In the genomic region with DNA sequence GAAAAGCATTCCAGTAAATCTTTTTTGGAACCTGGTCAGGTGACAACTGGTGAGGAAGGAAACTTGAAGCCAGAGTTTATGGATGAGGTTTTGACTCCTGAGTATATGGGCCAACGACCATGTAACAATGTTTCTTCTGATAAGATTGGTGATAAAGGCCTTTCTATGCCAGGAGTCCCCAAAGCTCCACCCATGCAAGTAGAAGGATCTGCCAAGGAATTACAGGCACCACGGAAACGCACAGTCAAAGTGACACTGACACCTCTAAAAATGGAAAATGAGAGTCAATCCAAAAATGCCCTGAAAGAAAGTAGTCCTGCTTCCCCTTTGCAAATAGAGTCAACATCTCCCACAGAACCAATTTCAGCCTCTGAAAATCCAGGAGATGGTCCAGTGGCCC, we compare ENCODE assay signal across 26 cellular contexts. TPM values are rescaled to one million over a fixed set of nuclear protein-coding genes. Genes with fewer than 3 reads are reported as not detected.
"Had no signal": no experiment of that assay in that cellular context is flagged by ENCODE, and none has a peak within 500 bp of the region (broad histone marks: within the 10 kb centered on the region; RNA-seq: fewer than 3 reads in every experiment).

No MANE protein-coding gene starts in this region.

- H3K4me1 ChIP-seq: left lung, psoas muscle, right lobe of liver, upper lobe of right lung had no signal

- H3K27me3 Mint-ChIP-seq: memory B cell, naive B cell had no signal

- DNase-seq: activated CD4-positive, CD25-positive, alpha-beta regulatory T cell treated with anti-CD3 and anti-CD28 coated beads, Interleukin-2, amount 50 U/mL, for 72 hours; activated CD8-positive, alpha-beta memory T cell treated with anti-CD3 and anti-CD28 coated beads, Interleukin-2, amount 50 U/mL, for 4 hours; activated naive CD4-positive, alpha-beta T cell treated with anti-CD3 and anti-CD28 coated beads, Interleukin-2, amount 50 U/mL, for 16 hours; amniotic stem cell; central memory CD4-positive, alpha-beta T cell; dorsolateral prefrontal cortex; endodermal cell; foreskin melanocyte; glutamatergic neuron; kidney; left lung; mucosa of descending colon; naive B cell; ovary; psoas muscle; right lobe of liver; small intestine; stimulated activated CD4-positive, alpha-beta T cell treated with anti-CD3 and anti-CD28 coated beads, Interleukin-15, amount 100 ng/mL, for 24 hours; stimulated activated CD4-positive, alpha-beta T cell treated with anti-CD3 and anti-CD28 coated beads, Interleukin-2, amount 100 ng/mL, for 48 hours; SW 1271; T-helper 2 cell; upper lobe of right lung had no signal

- H3K4me3 Mint-ChIP-seq: endodermal cell, memory B cell, naive B cell had no signal

- ATAC-seq: left lung, mucosa of descending colon, psoas muscle, right lobe of liver, upper lobe of right lung had no signal

- H3K9me3 ChIP-seq: left lung, mucosa of descending colon, ovary, psoas muscle, right lobe of liver, upper lobe of right lung had no signal

- H3K4me1 Mint-ChIP-seq: endodermal cell, memory B cell had no signal

- H3K9me3 Mint-ChIP-seq: endodermal cell, memory B cell, naive B cell had no signal

- H3K27ac ChIP-seq: left lung, ovary, psoas muscle, right lobe of liver, upper lobe of right lung, VCaP had no signal

- H3K4me3 ChIP-seq: dorsolateral prefrontal cortex, left lung, mucosa of descending colon, ovary, psoas muscle, right lobe of liver, upper lobe of right lung had no signal

- H3K36me3 ChIP-seq: ovary had no signal

- H3K27ac Mint-ChIP-seq: endodermal cell had no signal

- H3K27me3 ChIP-seq: dorsolateral prefrontal cortex, left lung, ovary, right lobe of liver, upper lobe of right lung had no signal

RNA-seq across cellular contexts. Expression of a gene that starts 24.1 kb away (rescaled TPM):
- total RNA-seq: epithelial cell of proximal tubule, SK-MEL-5 had no signal

RNA-seq across cellular contexts. Expression of a gene that starts 27.8 kb away (rescaled TPM):
- total RNA-seq: SK-MEL-5 had no signal
